ENCODE assay signal across 33 cellular contexts in genomic region chr2:142687075-142687474, GRCh38.
DNase-seq lines count a peak whose midpoint lies in the region; ATAC-seq, FAIRE-seq and TF ChIP-seq lines count a peak whose summit lies in the region.
"Had no signal": no experiment of that assay in that cellular context is flagged by ENCODE, and none has a peak within 500 bp of the region (broad histone marks: within the 10 kb centered on the region; RNA-seq: fewer than 3 reads in every experiment).

No MANE protein-coding gene starts in this region.

- FAIRE-seq in HepG2 (lab: Jason Lieb, UNC), result no peak
- FAIRE-seq: A204.1, A549, D721Med had no signal

- no peak overlapping the region for H3K27ac ChIP-seq in HepG2 (ENCODE audit: extremely low read length, insufficient read depth, low read length)
- no peak overlapping the region for H3K27ac ChIP-seq in right lobe of liver
- H3K27ac ChIP-seq in GM23338 (ENCODE audit: low read depth), result no peak overlapping the region
- no peak overlapping the region for H3K27ac ChIP-seq in hepatocyte
- H3K27ac ChIP-seq: 22Rv1; BLaER1; BLaER1 treated with 17β-estradiol and CSF1 and Interleukin-3, amounts not matched to agents 10 nM and 100 nM; C4-2B had no signal

- H3K9me3 ChIP-seq in HepG2 (ENCODE audit: low read length), result no peaks in the 10 kb centered on the region
- H3K9me3 ChIP-seq in right lobe of liver, result no peaks in the 10 kb centered on the region
- no peaks in the 10 kb centered on the region for H3K9me3 ChIP-seq in hepatocyte (ENCODE audit: low read depth)
- H3K9me3 ChIP-seq: BE2C; BLaER1; BLaER1 treated with 17β-estradiol and CSF1 and Interleukin-3, amounts not matched to agents 10 nM and 100 nM; Caco-2 had no signal

- no peak for TF ChIP-seq RAD21 in HepG2 (CRISPR knock-in tag; IDR thresholded peaks at IDR 0.05)

- WGBS in HepG2 (ENCODE audit: low lambda C conversion rate), result 40% methylated on average over 4 of the region's 4 CpGs
- WGBS in right lobe of liver (ENCODE audit: insufficient coverage, low coverage, low lambda C conversion rate, missing lambda C conversion rate), result 81% methylated on average over 3 of the region's 4 CpGs
- 98% methylated on average over 3 of the region's 4 CpGs for WGBS in hepatocyte (ENCODE audit: low lambda C conversion rate, missing lambda C conversion rate)

- no peak for DNase-seq in HepG2 (ENCODE audit: low spot score)
- DNase-seq in right lobe of liver, result no peak
- DNase-seq in GM23338 (ENCODE audit: low spot score), result peak; percentile 4
- DNase-seq in hepatocyte (ENCODE audit: low spot score), result no peak
- DNase-seq: 8988T; ACHN; AML-193; BE2C; C1 segment of cervical spinal cord; Caco-2; Calu3; CD4-positive, alpha-beta memory T cell; CD4-positive, alpha-beta T cell; CD4-positive, CD25-positive, alpha-beta regulatory T cell; CD8-positive, alpha-beta memory T cell; CD8-positive, alpha-beta T cell; COR-L47; DMS 273 treated with DMSO at 0.1 percent for 48 hours; DMS153; DMS53; DMS79; DMS79 treated with DMSO at 0.1 percent for 48 hours; DND-41; EL had no signal

- BruUV-seq in HepG2 (replicated peaks; lab: Mats Ljungman, UMichigan), result no TSS peak

- H3K9me2 ChIP-seq in GM23338 (ENCODE audit: insufficient read depth) (no peaks in the 10 kb centered on the region), hepatocyte (replicated peaks; ENCODE audit: insufficient read depth) (no peaks in the 10 kb centered on the region)

- intact Hi-C loops in HepG2 (cut with micrococcal nuclease; ENCODE audit: unreplicated experiment), result no loop called here
- intact Hi-C loops in right lobe of liver (cut with DNase I), result no loop called here

- no peaks in the 10 kb centered on the region for H3K27me3 Mint-ChIP-seq in GM23338 (ENCODE audit: insufficient read depth, low read depth, poor library complexity)
- H3K27me3 Mint-ChIP-seq: B cell; CD4-positive, alpha-beta memory T cell; CD4-positive, alpha-beta T cell; CD4-positive, CD25-positive, alpha-beta regulatory T cell; CD8-positive, alpha-beta memory T cell had no signal

- ATAC-seq in HepG2 (no peak), right lobe of liver (no peak), GM23338 (no peak)
- ATAC-seq: A549; CD8-positive, alpha-beta T cell had no signal

- TF ChIP-seq POLR2A in HepG2 (IDR thresholded peaks at IDR 0.05; ENCODE audit: insufficient read depth in 1 of 2, low read depth in 2 of 2, low read length in 2 of 2) (no peak), right lobe of liver (IDR thresholded peaks at IDR 0.05) (no peak)

- H3K4me3 ChIP-seq in HepG2 (replicated peaks in 1 of 3; ENCODE audit: insufficient read depth in 1 of 3, low read depth in 2 of 3, low read length in 3 of 3) (no peak overlapping the region), right lobe of liver (no peak overlapping the region), GM23338 (no peak overlapping the region), hepatocyte (no peak overlapping the region)
- H3K4me3 ChIP-seq: A549; BLaER1; BLaER1 treated with 17β-estradiol and CSF1 and Interleukin-3, amounts not matched to agents 10 nM and 100 nM had no signal

- H3K9ac ChIP-seq in HepG2 (ENCODE audit: insufficient read depth, low read depth, low read length), result no peak overlapping the region
- H3K9ac ChIP-seq: BLaER1; BLaER1 treated with 17β-estradiol and CSF1 and Interleukin-3, amounts not matched to agents 10 nM and 100 nM had no signal

- no peaks in the 10 kb centered on the region for H3K27me3 ChIP-seq in HepG2 (ENCODE audit: control insufficient read depth in 1 of 2, insufficient read depth in 2 of 2, low read length in 2 of 2)
- H3K27me3 ChIP-seq in right lobe of liver, result no peaks in the 10 kb centered on the region
- no peaks in the 10 kb centered on the region for H3K27me3 ChIP-seq in GM23338 (ENCODE audit: insufficient read depth)
- H3K27me3 ChIP-seq in hepatocyte, result no peaks in the 10 kb centered on the region
- H3K27me3 ChIP-seq: BE2C; BLaER1; BLaER1 treated with 17β-estradiol and CSF1 and Interleukin-3, amounts not matched to agents 10 nM and 100 nM had no signal

- H3F3A ChIP-seq in GM23338 (replicated peaks; ENCODE audit: low read depth), result no peaks in the 10 kb centered on the region

- in situ Hi-C loops in HepG2 (cut with HindIII; ENCODE audit: extremely low pct_ligation_motif_present, low pct_unique_long_range_greater_than_20kb), result no loop called here

- POLR2A ChIA-PET in HepG2 (lab: Yijun Ruan, JAX), result no interaction called here

- peaks cover 16% of the 10 kb centered on the region; the same call in 2 of the 3 replicates for H3K4me1 Mint-ChIP-seq in GM23338
- H3K4me1 Mint-ChIP-seq: B cell; CD14-positive monocyte; CD4-positive, alpha-beta memory T cell; CD4-positive, CD25-positive, alpha-beta regulatory T cell; CD8-positive, alpha-beta memory T cell had no signal

- H3K4me3 Mint-ChIP-seq in GM23338, result no peak overlapping the region
- H3K4me3 Mint-ChIP-seq: B cell; CD14-positive monocyte; CD4-positive, alpha-beta memory T cell; CD4-positive, alpha-beta T cell; CD4-positive, CD25-positive, alpha-beta regulatory T cell; CD8-positive, alpha-beta memory T cell; CD8-positive, alpha-beta T cell had no signal

- H3K79me2 ChIP-seq in HepG2 (ENCODE audit: insufficient read depth, low read length) (no peaks in the 10 kb centered on the region), GM23338 (replicated peaks; ENCODE audit: insufficient read depth) (no peaks in the 10 kb centered on the region), hepatocyte (no peaks in the 10 kb centered on the region)

- H4K20me1 ChIP-seq in HepG2 (ENCODE audit: insufficient read depth, low read length), result no peaks in the 10 kb centered on the region
- H4K20me1 ChIP-seq in GM23338 (replicated peaks; ENCODE audit: insufficient read depth), result no peaks in the 10 kb centered on the region
- H4K20me1 ChIP-seq in hepatocyte (ENCODE audit: insufficient read depth, poor library complexity, severe bottlenecking), result no peaks in the 10 kb centered on the region
- H4K20me1 ChIP-seq: BLaER1; BLaER1 treated with 17β-estradiol and CSF1 and Interleukin-3, amounts not matched to agents 10 nM and 100 nM had no signal

- H3K27ac Mint-ChIP-seq in GM23338, result no peak overlapping the region
- H3K27ac Mint-ChIP-seq: B cell; CD14-positive monocyte; CD4-positive, alpha-beta memory T cell; CD4-positive, alpha-beta T cell; CD4-positive, CD25-positive, alpha-beta regulatory T cell; CD8-positive, alpha-beta memory T cell; CD8-positive, alpha-beta T cell had no signal

- TF ChIP-seq CTCF in HepG2 (CRISPR knock-in tag; IDR thresholded peaks at IDR 0.05) (no peak), right lobe of liver (IDR thresholded peaks at IDR 0.05) (no peak), GM23338 (conservative IDR thresholded peaks at IDR 0.05; ENCODE audit: low read depth in 2 of 2) (no peak), hepatocyte (IDR thresholded peaks at IDR 0.05; ENCODE audit: poor library complexity) (no peak)

- H3K36me3 ChIP-seq in HepG2 (replicated peaks in 1 of 2; ENCODE audit: control insufficient read depth in 1 of 2, insufficient read depth in 2 of 2, low read length in 2 of 2) (no peaks in the 10 kb centered on the region), right lobe of liver (no peaks in the 10 kb centered on the region), GM23338 (ENCODE audit: insufficient read depth) (no peaks in the 10 kb centered on the region), hepatocyte (replicated peaks; ENCODE audit: insufficient read depth, low read depth) (no peaks in the 10 kb centered on the region)
- H3K36me3 ChIP-seq: BE2C; BLaER1; BLaER1 treated with 17β-estradiol and CSF1 and Interleukin-3, amounts not matched to agents 10 nM and 100 nM had no signal

- H3K36me3 Mint-ChIP-seq in GM23338 (ENCODE audit: low read depth), result no peaks in the 10 kb centered on the region
- H3K36me3 Mint-ChIP-seq: CD14-positive monocyte; CD4-positive, alpha-beta memory T cell; CD4-positive, CD25-positive, alpha-beta regulatory T cell; CD8-positive, alpha-beta memory T cell; CD8-positive, alpha-beta T cell had no signal

- H3K4me2 ChIP-seq in HepG2 (ENCODE audit: low read depth, low read length) (no peak overlapping the region), GM23338 (no peak overlapping the region), hepatocyte (no peak overlapping the region)
- H3K4me2 ChIP-seq: A549; BLaER1; BLaER1 treated with 17β-estradiol and CSF1 and Interleukin-3, amounts not matched to agents 10 nM and 100 nM had no signal

- TF ChIP-seq EP300 in HepG2 (IDR thresholded peaks at IDR 0.05; ENCODE audit: low read depth in 2 of 2, low read length in 2 of 2), result no peak
- TF ChIP-seq EP300 in HepG2 (CRISPR knock-in tag; IDR thresholded peaks at IDR 0.05; ENCODE audit: borderline replicate concordance), result no peak

- H2AFZ ChIP-seq in HepG2 (ENCODE audit: low read length), result no peak overlapping the region
- H2AFZ ChIP-seq in GM23338, result peak overlapping the region; percentile 8; the same call in 1 of the 2 replicates
- H2AFZ ChIP-seq in hepatocyte, result no peak overlapping the region

- CTCF ChIA-PET in HepG2 (lab: Yijun Ruan, JAX; ENCODE audit: low intra/inter-chr PET ratio, low total read pairs), result no interaction called here

- H3K4me1 ChIP-seq in HepG2 (ENCODE audit: insufficient read depth, low read length) (no peaks in the 10 kb centered on the region), right lobe of liver (peaks cover 0 to 7% (median 0%) of the 10 kb centered on the region in 4 donors), GM23338 (ENCODE audit: insufficient read depth) (peaks cover 20% of the 10 kb centered on the region), hepatocyte (ENCODE audit: insufficient read depth) (no peaks in the 10 kb centered on the region)
- H3K4me1 ChIP-seq: BE2C, BLaER1, Caco-2 had no signal

- no peaks in the 10 kb centered on the region for H3K9me3 Mint-ChIP-seq in GM23338
- H3K9me3 Mint-ChIP-seq: CD4-positive, alpha-beta T cell; CD8-positive, alpha-beta T cell had no signal

TF ChIP-seq in HepG2, 621 proteins besides CTCF, POLR2A, EP300 and RAD21 (continues in another document):
- TF ChIP-seq HNRNPK (IDR thresholded peaks at IDR 0.05; ENCODE audit: low read depth, low read length, poor library complexity, severe bottlenecking), result peak; percentile 96
- no peak for TF ChIP-seq MED8 (CRISPR knock-in tag; IDR thresholded peaks at IDR 0.05; ENCODE audit: insufficient replicate concordance)
- no peak for TF ChIP-seq ZNF737 (CRISPR knock-in tag; IDR thresholded peaks at IDR 0.05; ENCODE audit: borderline replicate concordance)

TF ChIP-seq in GM23338, 12 proteins besides CTCF, POLR2A, EP300 and RAD21 (continues in another document):
- TF ChIP-seq CREB1 (CRISPR knock-in tag; IDR thresholded peaks at IDR 0.05; ENCODE audit: low read depth) (no peak), POLR2AphosphoS5 (IDR thresholded peaks at IDR 0.05; ENCODE audit: low read depth) (no peak), EZH2phosphoT487 (IDR thresholded peaks at IDR 0.05; ENCODE audit: unreplicated experiment) (no peak), STAT1 (IDR thresholded peaks at IDR 0.05; ENCODE audit: unreplicated experiment) (no peak)
